In the genomic region with DNA sequence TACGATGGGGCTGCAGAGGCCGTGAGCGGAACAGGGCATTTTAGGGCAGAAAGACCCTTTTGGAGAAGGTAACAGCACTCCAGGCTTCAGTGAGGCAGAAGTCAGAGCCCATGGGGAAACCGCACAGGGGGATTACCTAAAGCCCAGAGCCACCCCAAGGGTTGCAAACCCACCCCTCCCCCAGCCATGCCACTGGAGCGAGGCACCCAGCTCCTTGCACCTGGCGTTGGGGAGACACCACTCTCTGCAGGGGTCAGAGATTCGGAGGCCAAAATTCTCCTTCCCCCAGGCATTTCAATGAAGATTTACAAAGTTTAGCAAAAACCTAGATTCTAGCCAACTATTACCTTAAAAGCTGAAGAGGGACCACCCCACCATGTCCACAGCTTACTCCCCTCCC, we compare ENCODE assay signal across 16 cellular contexts. TPM values are rescaled to one million over a fixed set of nuclear protein-coding genes. Genes with fewer than 3 reads are reported as not detected.
A peak's percentile ranks its signal among the peaks of the same experiment; 100 is the strongest.
DNase-seq lines count a peak whose midpoint lies in the region; ATAC-seq and TF ChIP-seq lines count a peak whose summit lies in the region.
"Had no signal": no experiment of that assay in that cellular context is flagged by ENCODE, and none has a peak within 500 bp of the region (broad histone marks: within the 10 kb centered on the region; RNA-seq: fewer than 3 reads in every experiment).

No MANE protein-coding gene starts in this region.

- peak overlapping the region in 3 of 5 experiments; percentile 35 to 82 (median 68) for H3K27ac Mint-ChIP-seq in brain
- no peak overlapping the region for H3K27ac Mint-ChIP-seq in activated T-cell treated with anti-CD3 and anti-CD28 coated beads, Interleukin-2, amount 50 U/mL, for 24 hours
- H3K27ac Mint-ChIP-seq: CD4-positive, CD25-positive, alpha-beta regulatory T cell; GM23338 had no signal

- H3K9me3 ChIP-seq in left ventricle myocardium inferior (replicated peaks) (no peaks in the 10 kb centered on the region), upper lobe of right lung (no peaks in the 10 kb centered on the region)
- H3K9me3 ChIP-seq: BLaER1 treated with 17β-estradiol and CSF1 and Interleukin-3, amounts not matched to agents 10 nM and 100 nM had no signal

- no peak overlapping the region for H3K4me3 Mint-ChIP-seq in brain
- H3K4me3 Mint-ChIP-seq in activated T-cell treated with anti-CD3 and anti-CD28 coated beads, Interleukin-2, amount 50 U/mL, for 24 hours: no peak overlapping the region
- H3K4me3 Mint-ChIP-seq: CD4-positive, CD25-positive, alpha-beta regulatory T cell; GM23338 had no signal

- peaks cover 53% of the 10 kb centered on the region for H3K4me1 Mint-ChIP-seq in brain
- H3K4me1 Mint-ChIP-seq in activated T-cell treated with anti-CD3 and anti-CD28 coated beads, Interleukin-2, amount 50 U/mL, for 24 hours (ENCODE audit: low read depth): no peaks in the 10 kb centered on the region
- H3K4me1 Mint-ChIP-seq: CD4-positive, CD25-positive, alpha-beta regulatory T cell had no signal

- TF ChIP-seq CTCF in left ventricle myocardium inferior (IDR thresholded peaks at IDR 0.05; ENCODE audit: borderline replicate concordance) (no peak), brain (conservative IDR thresholded peaks at IDR 0.05) (no peak), upper lobe of right lung (IDR thresholded peaks at IDR 0.05) (no peak)

- no peaks in the 10 kb centered on the region for H3K9me3 Mint-ChIP-seq in brain
- H3K9me3 Mint-ChIP-seq in activated T-cell treated with anti-CD3 and anti-CD28 coated beads, Interleukin-2, amount 50 U/mL, for 24 hours: no peaks in the 10 kb centered on the region
- H3K9me3 Mint-ChIP-seq: GM23338 had no signal

- H3K4me3 ChIP-seq in left ventricle myocardium inferior (no peak overlapping the region), upper lobe of right lung (no peak overlapping the region)
- H3K4me3 ChIP-seq: BLaER1 treated with 17β-estradiol and CSF1 and Interleukin-3, amounts not matched to agents 10 nM and 100 nM; GM23338 had no signal

- H3K36me3 ChIP-seq in left ventricle myocardium inferior (no peaks in the 10 kb centered on the region), upper lobe of right lung (no peaks in the 10 kb centered on the region)
- H3K36me3 ChIP-seq: BLaER1 treated with 17β-estradiol and CSF1 and Interleukin-3, amounts not matched to agents 10 nM and 100 nM had no signal

- intact Hi-C loops in left ventricle myocardium inferior (cut with micrococcal nuclease) (no loop called here), Right ventricle myocardium superior (cut with DNase I) (no loop called here), upper lobe of right lung (cut with DNase I) (no loop called here)

- DNase-seq in left ventricle myocardium inferior (no peak), Right ventricle myocardium superior (no peak), upper lobe of right lung (no peak)
- no peak for DNase-seq in activated T-cell treated with anti-CD3 and anti-CD28 coated beads, Interleukin-2, amount 50 U/mL, for 24 hours
- DNase-seq: CD4-positive, CD25-positive, alpha-beta regulatory T cell; H7 had no signal

- H3K27ac ChIP-seq in left ventricle myocardium inferior (replicated peaks): peak overlapping the region; percentile 33
- H3K27ac ChIP-seq in layer of hippocampus (ENCODE audit: low read depth, low read length): peak overlapping the region; percentile 88
- peak overlapping the region; percentile 92 for H3K27ac ChIP-seq in temporal lobe (ENCODE audit: low read depth, low read length)
- H3K27ac ChIP-seq in upper lobe of right lung: no peak overlapping the region
- H3K27ac ChIP-seq: 22Rv1; BLaER1 treated with 17β-estradiol and CSF1 and Interleukin-3, amounts not matched to agents 10 nM and 100 nM had no signal

- no peaks in the 10 kb centered on the region for H3K36me3 Mint-ChIP-seq in brain
- H3K36me3 Mint-ChIP-seq in activated T-cell treated with anti-CD3 and anti-CD28 coated beads, Interleukin-2, amount 50 U/mL, for 24 hours (ENCODE audit: low read depth): no peaks in the 10 kb centered on the region
- H3K36me3 Mint-ChIP-seq: CD4-positive, CD25-positive, alpha-beta regulatory T cell had no signal

- no peaks in the 10 kb centered on the region for H3K27me3 Mint-ChIP-seq in brain
- H3K27me3 Mint-ChIP-seq in activated T-cell treated with anti-CD3 and anti-CD28 coated beads, Interleukin-2, amount 50 U/mL, for 24 hours: peaks cover 17% of the 10 kb centered on the region

- H3K4me1 ChIP-seq in left ventricle myocardium inferior (peaks cover 37% of the 10 kb centered on the region), upper lobe of right lung (peaks cover 7% of the 10 kb centered on the region)

- H3K27me3 ChIP-seq in left ventricle myocardium inferior (ENCODE audit: low read depth) (peaks cover 72% of the 10 kb centered on the region), layer of hippocampus (ENCODE audit: control insufficient read depth, insufficient read depth, low read length) (peaks cover 4% of the 10 kb centered on the region), upper lobe of right lung (peaks cover 44% of the 10 kb centered on the region)

- ATAC-seq in Right ventricle myocardium superior (ENCODE audit: poor library complexity): no peak
- ATAC-seq in GM19452 (IDR thresholded peaks at IDR 0.05; ENCODE audit: unreplicated experiment): no peak
- ATAC-seq in upper lobe of right lung: no peak
- ATAC-seq: GM23338 had no signal

RNA-seq across cellular contexts. Expression of gene CCDC27, which starts 38.4 kb away (rescaled TPM):
- total RNA-seq in left ventricle myocardium inferior (0.08 TPM), Right ventricle myocardium superior (not detected), temporal lobe (not detected), upper lobe of right lung (not detected)
- polyA plus RNA-seq in brain (ENCODE audit: insufficient read depth, low read depth, low replicate concordance): 0.12 TPM
- total RNA-seq: A673; CD4-positive, CD25-positive, alpha-beta regulatory T cell; Daoy; HT1080 had no signal
- polyA plus RNA-seq: CD4-positive, CD25-positive, alpha-beta regulatory T cell had no signal

RNA-seq across cellular contexts. Expression of gene SMIM1, which starts 58.7 kb away (rescaled TPM):
- total RNA-seq in left ventricle myocardium inferior (13.9 TPM), Right ventricle myocardium superior (17.3 TPM), temporal lobe (not detected), upper lobe of right lung (9.3 TPM)
- 5.6 TPM for polyA plus RNA-seq in brain (ENCODE audit: insufficient read depth, low read depth, low replicate concordance)
- total RNA-seq: Daoy had no signal
